Comparison of ENCODE assay signal across 21 cellular contexts in the genomic region with DNA sequence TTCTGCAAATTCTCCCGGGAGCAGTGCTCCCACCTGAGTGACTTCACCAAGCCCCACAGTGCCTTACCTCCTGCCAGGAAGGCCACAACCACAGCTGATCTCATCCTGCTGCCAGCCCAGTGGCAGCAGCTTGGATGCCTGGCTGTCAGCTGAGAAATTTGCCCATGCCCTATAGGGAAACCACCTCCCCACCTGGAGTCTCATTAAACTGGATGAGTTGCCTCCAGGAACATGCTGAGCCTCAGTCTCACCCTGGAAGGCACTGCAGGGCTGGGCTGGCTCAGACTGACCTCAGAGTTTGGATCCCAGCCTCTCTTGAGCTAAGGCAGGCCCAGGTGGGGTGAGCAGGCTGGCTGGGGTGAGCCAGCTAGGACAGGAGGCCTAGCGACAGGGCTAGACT. TPM values are rescaled to one million over a fixed set of nuclear protein-coding genes. Genes with fewer than 3 reads are reported as not detected.
A peak's percentile ranks its signal among the peaks of the same experiment; 100 is the strongest.
DNase-seq lines count a peak whose midpoint lies in the region; ATAC-seq and TF ChIP-seq lines count a peak whose summit lies in the region.
"Had no signal": no experiment of that assay in that cellular context is flagged by ENCODE, and none has a peak within 500 bp of the region (broad histone marks: within the 10 kb centered on the region; RNA-seq: fewer than 3 reads in every experiment).

No MANE protein-coding gene starts in this region.

- no peaks in the 10 kb centered on the region for H3K9me3 Mint-ChIP-seq in stimulated activated effector memory CD8-positive, alpha-beta T cell treated with anti-CD3 and anti-CD28 coated beads, Interleukin-12 subunit alpha, Interleukin-12 subunit beta, amount 100 ng/mL, for 72 hours
- no peaks in the 10 kb centered on the region for H3K9me3 Mint-ChIP-seq in natural killer cell treated with Interleukin-12 subunit alpha and Interleukin-12 subunit beta and Interleukin-15 and Interleukin-18, amount 100 ng/mL, for 72 hours
- H3K9me3 Mint-ChIP-seq: CD8-positive, alpha-beta T cell; H9; IgD-negative memory B cell had no signal

- H3K27me3 ChIP-seq in heart left ventricle (no peaks in the 10 kb centered on the region), right cardiac atrium (ENCODE audit: control insufficient read depth, insufficient read depth) (no peaks in the 10 kb centered on the region)
- H3K27me3 ChIP-seq: BLaER1 treated with 17β-estradiol and CSF1 and Interleukin-3, amounts not matched to agents 10 nM and 100 nM had no signal

- H3K4me1 Mint-ChIP-seq in stimulated activated effector memory CD8-positive, alpha-beta T cell treated with anti-CD3 and anti-CD28 coated beads, Interleukin-12 subunit alpha, Interleukin-12 subunit beta, amount 100 ng/mL, for 72 hours, result no peaks in the 10 kb centered on the region
- H3K4me1 Mint-ChIP-seq in natural killer cell treated with Interleukin-12 subunit alpha and Interleukin-12 subunit beta and Interleukin-15 and Interleukin-18, amount 100 ng/mL, for 72 hours (ENCODE audit: low read depth in 2 of 2), result no peaks in the 10 kb centered on the region

- peak in 3 of 4 donors; percentile 43 to 58 (median 52) for ATAC-seq in heart left ventricle
- ATAC-seq in right cardiac atrium, result no peak
- ATAC-seq in stimulated activated effector memory CD8-positive, alpha-beta T cell treated with anti-CD3 and anti-CD28 coated beads, Interleukin-12 subunit alpha, Interleukin-12 subunit beta, amount 100 ng/mL, for 72 hours, result peak; percentile 24
- no peak for ATAC-seq in natural killer cell treated with Interleukin-12 subunit alpha and Interleukin-12 subunit beta and Interleukin-15 and Interleukin-18, amount 100 ng/mL, for 72 hours
- ATAC-seq: CD8-positive, alpha-beta T cell had no signal

- H3K4me3 Mint-ChIP-seq in stimulated activated effector memory CD8-positive, alpha-beta T cell treated with anti-CD3 and anti-CD28 coated beads, Interleukin-12 subunit alpha, Interleukin-12 subunit beta, amount 100 ng/mL, for 72 hours, result no peak overlapping the region
- H3K4me3 Mint-ChIP-seq in natural killer cell treated with Interleukin-12 subunit alpha and Interleukin-12 subunit beta and Interleukin-15 and Interleukin-18, amount 100 ng/mL, for 72 hours, result no peak overlapping the region
- H3K4me3 Mint-ChIP-seq: CD8-positive, alpha-beta T cell; H9; IgD-negative memory B cell had no signal

- H3K4me3 ChIP-seq in heart left ventricle, result no peak overlapping the region
- no peak overlapping the region for H3K4me3 ChIP-seq in right cardiac atrium (ENCODE audit: low read length)
- H3K4me3 ChIP-seq: BLaER1 treated with 17β-estradiol and CSF1 and Interleukin-3, amounts not matched to agents 10 nM and 100 nM; PC-9 had no signal

- H3K27ac ChIP-seq in heart left ventricle (peak overlapping the region in 4 of 12 donors; percentile 6 to 77 (median 38)), right cardiac atrium (ENCODE audit: low read length) (no peak overlapping the region)
- H3K27ac ChIP-seq: BLaER1 treated with 17β-estradiol and CSF1 and Interleukin-3, amounts not matched to agents 10 nM and 100 nM; HL-60; PC-9 had no signal

- H3K9me3 ChIP-seq in heart left ventricle, result no peaks in the 10 kb centered on the region
- H3K9me3 ChIP-seq in right cardiac atrium (ENCODE audit: control insufficient read depth, low read length), result no peaks in the 10 kb centered on the region
- H3K9me3 ChIP-seq: BLaER1 treated with 17β-estradiol and CSF1 and Interleukin-3, amounts not matched to agents 10 nM and 100 nM had no signal

- H3K36me3 ChIP-seq in heart left ventricle, result no peaks in the 10 kb centered on the region
- H3K36me3 ChIP-seq: BLaER1 treated with 17β-estradiol and CSF1 and Interleukin-3, amounts not matched to agents 10 nM and 100 nM had no signal

- no peaks in the 10 kb centered on the region for H3K36me3 Mint-ChIP-seq in stimulated activated effector memory CD8-positive, alpha-beta T cell treated with anti-CD3 and anti-CD28 coated beads, Interleukin-12 subunit alpha, Interleukin-12 subunit beta, amount 100 ng/mL, for 72 hours
- no peaks in the 10 kb centered on the region for H3K36me3 Mint-ChIP-seq in natural killer cell treated with Interleukin-12 subunit alpha and Interleukin-12 subunit beta and Interleukin-15 and Interleukin-18, amount 100 ng/mL, for 72 hours
- H3K36me3 Mint-ChIP-seq: CD8-positive, alpha-beta T cell; IgD-negative memory B cell had no signal

- peaks cover 12 to 16% of the 10 kb centered on the region in 2 donors for H3K27me3 Mint-ChIP-seq in natural killer cell treated with Interleukin-12 subunit alpha and Interleukin-12 subunit beta and Interleukin-15 and Interleukin-18, amount 100 ng/mL, for 72 hours

- DNase-seq in heart left ventricle, result no peak
- no peak for DNase-seq in right cardiac atrium
- DNase-seq in M059J (ENCODE audit: low read depth), result peak; percentile 65
- peak; percentile 59 for DNase-seq in glomerular visceral epithelial cell (ENCODE audit: extremely low spot score)
- no peak for DNase-seq in stimulated activated effector memory CD8-positive, alpha-beta T cell treated with anti-CD3 and anti-CD28 coated beads, Interleukin-12 subunit alpha, Interleukin-12 subunit beta, amount 100 ng/mL, for 72 hours (ENCODE audit: low spot score in 2 of 2)
- DNase-seq in natural killer cell treated with Interleukin-12 subunit alpha and Interleukin-12 subunit beta and Interleukin-15 and Interleukin-18, amount 100 ng/mL, for 72 hours (ENCODE audit: low spot score), result no peak
- DNase-seq in globus pallidus (ENCODE audit: low spot score), result no peak
- DNase-seq in NCI-H128 (lab: John Stamatoyannopoulos, UW; ENCODE audit: unreplicated experiment), result no peak
- DNase-seq: Calu3; CD8-positive, alpha-beta T cell; H9; Karpas-422; NCI-H1092 treated with DMSO at 0.1 percent for 48 hours; NCI-H1694; NCI-H2081 treated with DMSO at 0.1 percent for 48 hours; NCI-H510A treated with DMSO at 0.1 percent for 48 hours; PC-9; SW 1271 had no signal

- no peak overlapping the region for H3K27ac Mint-ChIP-seq in stimulated activated effector memory CD8-positive, alpha-beta T cell treated with anti-CD3 and anti-CD28 coated beads, Interleukin-12 subunit alpha, Interleukin-12 subunit beta, amount 100 ng/mL, for 72 hours
- H3K27ac Mint-ChIP-seq in natural killer cell treated with Interleukin-12 subunit alpha and Interleukin-12 subunit beta and Interleukin-15 and Interleukin-18, amount 100 ng/mL, for 72 hours, result no peak overlapping the region
- H3K27ac Mint-ChIP-seq: CD8-positive, alpha-beta T cell; H9; IgD-negative memory B cell had no signal

- intact Hi-C loops in heart left ventricle (cut with DNase I), result no loop called here
- intact Hi-C loops in right cardiac atrium (cut with DNase I), result no loop called here

- H3K4me1 ChIP-seq in heart left ventricle (peaks cover 0 to 28% (median under 1%) of the 10 kb centered on the region in 12 donors), right cardiac atrium (ENCODE audit: control insufficient read depth, insufficient read depth, low read length) (peaks cover 4% of the 10 kb centered on the region)
- H3K4me1 ChIP-seq: BLaER1 treated with 17β-estradiol and CSF1 and Interleukin-3, amounts not matched to agents 10 nM and 100 nM had no signal

- TF ChIP-seq CTCF in heart left ventricle (IDR thresholded peaks at IDR 0.05), result no peak

- no peak for TF ChIP-seq POLR2A in heart left ventricle (IDR thresholded peaks at IDR 0.05)

- 40 to 85% (median 62%) methylated on average over 2 of the region's 2 CpGs for WGBS in heart left ventricle, 4 donors
- 82% methylated on average over 2 of the region's 2 CpGs for WGBS in right cardiac atrium

RNA-seq across cellular contexts. Expression of gene REEP1, which starts 23.3 kb away (rescaled TPM):
- 10 to 100 TPM; 16.0 to 43.4 (median 27.6) TPM for total RNA-seq in heart left ventricle
- 10 to 100 TPM; 13.6 to 36.1 TPM for polyA plus RNA-seq in heart left ventricle
- total RNA-seq in right cardiac atrium, result 10 to 100 TPM; 22.5 to 34.4 (median 26.7) TPM
- 16.5 TPM for polyA plus RNA-seq in right cardiac atrium
- 2.5 and 3.4 TPM in 2 replicates for total RNA-seq in M059J (2014; rRNA removed; shearing (Covaris generic))
- total RNA-seq in natural killer cell treated with Interleukin-12 subunit alpha and Interleukin-12 subunit beta and Interleukin-15 and Interleukin-18, amount 100 ng/mL, for 72 hours, result not detected
- total RNA-seq: CD8-positive, alpha-beta T cell had no signal
- polyA plus RNA-seq: IgD-negative memory B cell had no signal

Comparison
In these comparisons a context has a peak if more than half of its experiments do, and no peak if none do; other contexts are left out.
1. ATAC-seq: peak in heart left ventricle (3 of 4) and stimulated activated effector memory CD8-positive, alpha-beta T cell treated with anti-CD3 and anti-CD28 coated beads, Interleukin-12 subunit alpha, Interleukin-12 subunit beta, amount 100 ng/mL, for 72 hours (single experiment); none in right cardiac atrium (0 of 2) and natural killer cell treated with Interleukin-12 subunit alpha and Interleukin-12 subunit beta and Interleukin-15 and Interleukin-18, amount 100 ng/mL, for 72 hours (0 of 2).
2. DNase-seq: peak in M059J (single experiment) and glomerular visceral epithelial cell (single experiment); none in heart left ventricle (0 of 5), right cardiac atrium (0 of 3), stimulated activated effector memory CD8-positive, alpha-beta T cell treated with anti-CD3 and anti-CD28 coated beads, Interleukin-12 subunit alpha, Interleukin-12 subunit beta, amount 100 ng/mL, for 72 hours (0 of 2), natural killer cell treated with Interleukin-12 subunit alpha and Interleukin-12 subunit beta and Interleukin-15 and Interleukin-18, amount 100 ng/mL, for 72 hours (single experiment), globus pallidus (single experiment) and NCI-H128 (single experiment).